In genomic region chr7:123690550-123690949, GRCh38 we compare ENCODE assay signal across 33 cellular contexts. TPM values are rescaled to one million over a fixed set of nuclear protein-coding genes. Genes with fewer than 3 reads are reported as not detected.
"Had no signal": no experiment of that assay in that cellular context is flagged by ENCODE, and none has a peak within 500 bp of the region (broad histone marks: within the 10 kb centered on the region; RNA-seq: fewer than 3 reads in every experiment).

No MANE protein-coding gene starts in this region.

- H3K27ac Mint-ChIP-seq: dendritic cell treated with granulocyte-macrophage colony-stimulating factor and Interleukin-4, amounts not matched to agents 40 ng/mL and 50 ng/mL, for 4 days; effector memory CD8-positive, alpha-beta T cell; endodermal cell; mesothelial cell of epicardium; naive B cell had no signal

- H3K27me3 Mint-ChIP-seq: dendritic cell treated with granulocyte-macrophage colony-stimulating factor and Interleukin-4, amounts not matched to agents 40 ng/mL and 50 ng/mL, for 4 days; effector memory CD8-positive, alpha-beta T cell; naive B cell; naive thymus-derived CD8-positive, alpha-beta T cell had no signal

- H3K9me3 Mint-ChIP-seq: dendritic cell treated with granulocyte-macrophage colony-stimulating factor and Interleukin-4, amounts not matched to agents 40 ng/mL and 50 ng/mL, for 4 days; effector memory CD8-positive, alpha-beta T cell; endodermal cell; mesothelial cell of epicardium; naive B cell; naive thymus-derived CD8-positive, alpha-beta T cell had no signal

- H3K4me3 ChIP-seq: esophagus squamous epithelium, gastrocnemius medialis, heart right ventricle, left lung, lower lobe of right lung, mucosa of descending colon had no signal

- FAIRE-seq: islet of Langerhans, keratinocyte had no signal

- H3K4me3 Mint-ChIP-seq: dendritic cell treated with granulocyte-macrophage colony-stimulating factor and Interleukin-4, amounts not matched to agents 40 ng/mL and 50 ng/mL, for 4 days; effector memory CD8-positive, alpha-beta T cell; endodermal cell; mesothelial cell of epicardium; naive B cell; naive thymus-derived CD8-positive, alpha-beta T cell had no signal

- ATAC-seq: effector memory CD8-positive, alpha-beta T cell; esophagus mucosa; gastrocnemius medialis; heart right ventricle; left cardiac atrium; left lung; left ventricle myocardium superior; lower lobe of right lung; mucosa of descending colon; naive thymus-derived CD8-positive, alpha-beta T cell had no signal

- DNase-seq: cortex of kidney; effector CD8-positive, alpha-beta T cell; effector memory CD8-positive, alpha-beta T cell; endodermal cell; erythroblast; esophagus squamous epithelium; foreskin fibroblast; foreskin melanocyte; gastrocnemius medialis; glutamatergic neuron; head of caudate nucleus; heart right ventricle; hippocampal formation; left cardiac atrium; left lung; left ventricle myocardium superior; lower lobe of right lung; mesenchymal stem cell; mucosa of descending colon; naive B cell; naive thymus-derived CD8-positive, alpha-beta T cell had no signal

- H3K27ac ChIP-seq: epithelial cell of prostate, esophagus squamous epithelium, gastrocnemius medialis, heart right ventricle, left lung, lower lobe of right lung had no signal

- H3K4me1 ChIP-seq: esophagus squamous epithelium, gastrocnemius medialis, heart right ventricle, left lung had no signal

- H3K27me3 ChIP-seq: esophagus squamous epithelium, gastrocnemius medialis, heart right ventricle, left lung had no signal

- H3K4me1 Mint-ChIP-seq: endodermal cell, mesothelial cell of epicardium, naive B cell had no signal

- H3K9me3 ChIP-seq: esophagus squamous epithelium, gastrocnemius medialis, heart right ventricle, left lung, lower lobe of right lung, mucosa of descending colon had no signal

RNA-seq across cellular contexts. Expression of gene LMOD2, which starts 34.9 kb away (rescaled TPM):
- total RNA-seq: dermis microvascular lymphatic vessel endothelial cell; endodermal cell; esophagus mucosa; esophagus squamous epithelium; glomerular endothelial cell; kidney epithelial cell; left lung; lower leg skin; lower lobe of right lung; lung microvascular endothelial cell; mesenteric fat pad; mesothelial cell of epicardium; naive thymus-derived CD8-positive, alpha-beta T cell had no signal
- polyA plus RNA-seq: keratinocyte had no signal
